ENCODE assay signal across 18 cellular contexts in the genomic region with DNA sequence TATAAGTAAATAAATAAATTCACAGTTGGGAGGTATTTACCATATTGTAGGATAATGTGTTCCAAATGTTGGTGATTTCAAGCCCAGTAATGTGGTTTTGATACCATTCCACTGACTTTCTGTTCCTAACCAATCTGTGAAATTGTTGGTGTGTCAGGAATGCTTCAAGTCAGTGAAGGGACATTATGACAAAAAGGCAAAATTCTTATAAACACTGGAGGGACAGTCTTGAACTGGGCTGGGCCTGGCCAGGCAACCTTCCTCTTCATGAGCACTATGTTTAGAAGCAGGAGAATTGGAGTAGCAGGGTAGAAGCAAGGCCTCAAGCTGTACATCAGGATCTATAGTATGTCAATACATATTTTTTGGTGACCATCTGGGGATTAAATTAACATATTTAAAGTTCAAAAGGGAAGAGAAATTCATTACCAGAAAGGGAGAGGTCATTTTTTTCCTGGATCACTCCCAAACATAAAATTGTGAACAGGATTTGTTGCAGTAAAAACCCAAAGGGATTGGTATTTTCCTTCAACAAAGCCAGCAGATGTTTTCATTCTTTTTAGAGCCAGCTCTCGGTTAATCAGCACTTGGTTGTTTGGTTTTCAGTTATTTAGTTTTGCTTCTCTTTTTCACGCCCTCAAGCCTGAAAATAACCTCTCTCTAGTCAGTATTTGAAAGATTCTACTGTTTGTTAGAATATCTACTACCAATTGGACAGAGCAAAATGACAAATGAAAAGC.
A peak's percentile ranks its signal among the peaks of the same experiment; 100 is the strongest.
DNase-seq lines count a peak whose midpoint lies in the region; ATAC-seq, FAIRE-seq and TF ChIP-seq lines count a peak whose summit lies in the region.
"Had no signal": no experiment of that assay in that cellular context is flagged by ENCODE, and none has a peak within 500 bp of the region (broad histone marks: within the 10 kb centered on the region; RNA-seq: fewer than 3 reads in every experiment).

No MANE protein-coding gene starts in this region.

- DNase-seq in AG09319 (ENCODE audit: extremely low read depth, low read depth) (peak; percentile 61), GM23338 (ENCODE audit: low spot score) (no peak), K562 (ENCODE audit: extremely low read depth in 1 of 4, low spot score in 3 of 4) (no peak), right lobe of liver (no peak), breast epithelium (ENCODE audit: low spot score in 2 of 2) (no peak), progenitor cell of endocrine pancreas (ENCODE audit: low spot score, unreplicated experiment) (no peak), GDM1 (lab: John Stamatoyannopoulos, UW) (no peak)
- DNase-seq: ACHN, foreskin keratinocyte, NCI-H1694 treated with DMSO at 0.1 percent for 48 hours, NCI-H524 treated with DMSO at 0.1 percent for 48 hours, ovary, substantia nigra had no signal

- TF ChIP-seq CTCF in AG09319 (IDR thresholded peaks at IDR 0.05; ENCODE audit: low read depth, low read length) (no peak), GM23338 (conservative IDR thresholded peaks at IDR 0.05; ENCODE audit: low read depth in 2 of 2) (no peak), K562 (IDR thresholded peaks at IDR 0.05 in 2 of 3, conservative IDR thresholded peaks at IDR 0.05 in 1 of 3; ENCODE audit: insufficient read depth in 2 of 3, low read depth in 1 of 3, low read length in 3 of 3) (no peak), right lobe of liver (IDR thresholded peaks at IDR 0.05) (no peak), breast epithelium (IDR thresholded peaks at IDR 0.05) (no peak), progenitor cell of endocrine pancreas (IDR thresholded peaks at IDR 0.05; ENCODE audit: unreplicated experiment) (no peak)

- no peaks in the 10 kb centered on the region for H3K79me2 ChIP-seq in GM23338 (replicated peaks; ENCODE audit: insufficient read depth)
- no peaks in the 10 kb centered on the region for H3K79me2 ChIP-seq in K562 (ENCODE audit: control insufficient read depth, insufficient read depth, low read length)

- POLR2A ChIA-PET in K562 (lab: Yijun Ruan, JAX) = interaction anchor here (1.1 kb wide), 1 partner anchor 20 kb away, joined by 3 read pairs; no protein-coding TSS in a partner anchor

- H3K9me2 ChIP-seq in GM23338 (ENCODE audit: insufficient read depth) = no peaks in the 10 kb centered on the region

- no peak for TF ChIP-seq EP300 in K562 (IDR thresholded peaks at IDR 0.05; ENCODE audit: low read length)

- TF ChIP-seq POLR2A in K562 (conservative IDR thresholded peaks at IDR 0.05) (no peak), right lobe of liver (IDR thresholded peaks at IDR 0.05) (no peak), breast epithelium (IDR thresholded peaks at IDR 0.05) (no peak)

- FAIRE-seq in K562 (lab: Jason Lieb, UNC) = peak; percentile 11
- FAIRE-seq: D721Med had no signal

- in situ Hi-C loops in K562 (cut with MboI) = no loop called here

- WGBS in K562 (ENCODE audit: insufficient coverage, low coverage, missing lambda C conversion rate) = 0% methylated on average over 2 of the region's 2 CpGs
- 45% methylated on average over 2 of the region's 2 CpGs for WGBS in right lobe of liver (ENCODE audit: insufficient coverage, low coverage, low lambda C conversion rate, missing lambda C conversion rate)

- H3K4me3 Mint-ChIP-seq in GM23338 = no peak overlapping the region
- no peak overlapping the region for H3K4me3 Mint-ChIP-seq in progenitor cell of endocrine pancreas (ENCODE audit: low read depth)
- H3K4me3 Mint-ChIP-seq: dendritic cell treated with granulocyte-macrophage colony-stimulating factor and Interleukin-4, amounts not matched to agents 40 ng/mL and 50 ng/mL, for 4 days; T-helper 1 cell treated with Interleukin-12 subunit alpha and Interleukin-12 subunit beta and Interleukin-4 antibody, amounts not matched to agents 30 μg/mL and 1 μg/mL, for 36 hours had no signal

- no peaks in the 10 kb centered on the region for H3K4me1 ChIP-seq in GM23338 (ENCODE audit: insufficient read depth)
- H3K4me1 ChIP-seq in K562 (replicated peaks in 1 of 2; ENCODE audit: control insufficient read depth in 2 of 2, insufficient read depth in 2 of 2, low read length in 2 of 2) = no peaks in the 10 kb centered on the region; a peak in 1 of 5 replicates
- H3K4me1 ChIP-seq in right lobe of liver = peaks cover 0 to 73% (median 15%) of the 10 kb centered on the region in 4 donors
- no peaks in the 10 kb centered on the region for H3K4me1 ChIP-seq in breast epithelium

- H3K4me2 ChIP-seq in GM23338 (no peak overlapping the region), K562 (ENCODE audit: insufficient read depth, low read length) (no peak overlapping the region)

- H3K36me3 Mint-ChIP-seq in GM23338 (ENCODE audit: low read depth) (no peaks in the 10 kb centered on the region), progenitor cell of endocrine pancreas (ENCODE audit: insufficient read depth) (no peaks in the 10 kb centered on the region)

- no peaks in the 10 kb centered on the region for H3K9me1 ChIP-seq in K562 (ENCODE audit: control insufficient read depth, insufficient read depth, low read length)

- H3K27ac ChIP-seq in GM23338 (ENCODE audit: low read depth) (no peak overlapping the region), K562 (ENCODE audit: extremely low read depth, low read depth, low read length) (no peak overlapping the region), right lobe of liver (peak overlapping the region in 2 of 3 donors; percentile 11 to 42), breast epithelium (peak overlapping the region in 1 of 2 donors; percentile 53)
- H3K27ac ChIP-seq: foreskin keratinocyte, ovary had no signal

- H2AFZ ChIP-seq in GM23338 (peak overlapping the region; percentile 47; the same call in 1 of the 2 replicates), K562 (ENCODE audit: low read depth, low read length) (no peak overlapping the region)

- no peaks in the 10 kb centered on the region for H3F3A ChIP-seq in GM23338 (replicated peaks; ENCODE audit: low read depth)

- H4K20me1 ChIP-seq in GM23338 (replicated peaks; ENCODE audit: insufficient read depth) (no peaks in the 10 kb centered on the region), K562 (replicated peaks; ENCODE audit: control insufficient read depth, insufficient read depth, low read length) (no peaks in the 10 kb centered on the region)

- H3K9me3 ChIP-seq in K562 (replicated peaks; ENCODE audit: control insufficient read depth, insufficient read depth, low read depth, low read length) (no peaks in the 10 kb centered on the region), right lobe of liver (no peaks in the 10 kb centered on the region), breast epithelium (no peaks in the 10 kb centered on the region)
- H3K9me3 ChIP-seq: ovary had no signal

- peaks cover 2% of the 10 kb centered on the region for H3K27me3 Mint-ChIP-seq in GM23338 (ENCODE audit: insufficient read depth, low read depth, poor library complexity)
- H3K27me3 Mint-ChIP-seq in progenitor cell of endocrine pancreas = peaks cover 16% of the 10 kb centered on the region

- no peak overlapping the region for H3K9ac ChIP-seq in K562 (ENCODE audit: insufficient read depth in 1 of 2, low read depth in 2 of 2, low read length in 2 of 2)

- H3K36me3 ChIP-seq in GM23338 (ENCODE audit: insufficient read depth) (no peaks in the 10 kb centered on the region), K562 (ENCODE audit: control insufficient read depth, insufficient read depth, low read length) (no peaks in the 10 kb centered on the region), right lobe of liver (no peaks in the 10 kb centered on the region), breast epithelium (no peaks in the 10 kb centered on the region)
- H3K36me3 ChIP-seq: ovary had no signal

- H3K27ac Mint-ChIP-seq in GM23338 (no peak overlapping the region; the same call in 1 of the 2 replicates), progenitor cell of endocrine pancreas (no peak overlapping the region)
- H3K27ac Mint-ChIP-seq: dendritic cell treated with granulocyte-macrophage colony-stimulating factor and Interleukin-4, amounts not matched to agents 40 ng/mL and 50 ng/mL, for 4 days; T-helper 1 cell treated with Interleukin-12 subunit alpha and Interleukin-12 subunit beta and Interleukin-4 antibody, amounts not matched to agents 30 μg/mL and 1 μg/mL, for 36 hours had no signal

- H3K4me3 ChIP-seq in GM23338 = no peak overlapping the region
- H3K4me3 ChIP-seq in K562 = no peak overlapping the region
- H3K4me3 ChIP-seq in right lobe of liver = no peak overlapping the region
- H3K4me3 ChIP-seq in breast epithelium = no peak overlapping the region
- H3K4me3 ChIP-seq: ovary had no signal

- no TSS peak for BruUV-seq in K562 (replicated peaks; lab: Mats Ljungman, UMichigan)

- ATAC-seq in GM23338 (no peak), K562 (no peak), right lobe of liver (no peak), GM18868 (IDR thresholded peaks at IDR 0.05; ENCODE audit: unreplicated experiment) (no peak)
- ATAC-seq: foreskin keratinocyte, Panc1 had no signal

- no peaks in the 10 kb centered on the region for H3K27me3 ChIP-seq in GM23338 (ENCODE audit: insufficient read depth)
- peaks cover 0 to 2% of the 10 kb centered on the region in 2 experiments; a peak in 2 of 5 replicates for H3K27me3 ChIP-seq in K562 (ENCODE audit: control insufficient read depth in 2 of 2, insufficient read depth in 2 of 2, low read length in 2 of 2)
- H3K27me3 ChIP-seq in right lobe of liver = no peaks in the 10 kb centered on the region
- H3K27me3 ChIP-seq in breast epithelium = no peaks in the 10 kb centered on the region
- H3K27me3 ChIP-seq: foreskin keratinocyte, ovary had no signal

- intact Hi-C loops in K562 (cut with micrococcal nuclease) (no loop called here), right lobe of liver (cut with DNase I) (no loop called here), breast epithelium (cut with DNase I; ENCODE audit: low total_unique reads) (no loop called here)

- CTCF ChIA-PET in K562 (lab: Yijun Ruan, JAX; ENCODE audit: low intra/inter-chr PET ratio) = no interaction called here

- TF ChIP-seq RAD21 in K562 (CRISPR knock-in tag; conservative IDR thresholded peaks at IDR 0.05 in 1 of 2, IDR thresholded peaks at IDR 0.05 in 1 of 2) = no peak

- peaks cover 3% of the 10 kb centered on the region; the same call in 1 of the 3 replicates for H3K9me3 Mint-ChIP-seq in GM23338
- H3K9me3 Mint-ChIP-seq in progenitor cell of endocrine pancreas (ENCODE audit: low read depth) = peaks cover under 1% of the 10 kb centered on the region
- H3K9me3 Mint-ChIP-seq: dendritic cell treated with granulocyte-macrophage colony-stimulating factor and Interleukin-4, amounts not matched to agents 40 ng/mL and 50 ng/mL, for 4 days; T-helper 1 cell treated with Interleukin-12 subunit alpha and Interleukin-12 subunit beta and Interleukin-4 antibody, amounts not matched to agents 30 μg/mL and 1 μg/mL, for 36 hours had no signal

- H3K4me1 Mint-ChIP-seq in GM23338 = peaks cover 8% of the 10 kb centered on the region
- peaks cover 32% of the 10 kb centered on the region for H3K4me1 Mint-ChIP-seq in progenitor cell of endocrine pancreas (ENCODE audit: low read depth)

TF ChIP-seq in GM23338, 12 proteins besides CTCF, POLR2A, EP300 and RAD21 (continues in another document):
- TF ChIP-seq ZNF114 (CRISPR knock-in tag; IDR thresholded peaks at IDR 0.05) = no peak

TF ChIP-seq in K562, 482 proteins besides CTCF, POLR2A, EP300 and RAD21 (continues in another document):
- TF ChIP-seq ZNF23 (CRISPR knock-in tag; IDR thresholded peaks at IDR 0.05) = no peak

Comparison
In these comparisons a context has a peak if more than half of its experiments do, and no peak if none do; other contexts are left out.
1. H3K27ac ChIP-seq: peak in right lobe of liver (2 of 3); none in GM23338 (single experiment) and K562 (single experiment).